Comparison of ENCODE assay signal across 1 cellular context in genomic region chr11:62678770-62679696, GRCh38.
TF ChIP-seq lines count a peak whose summit lies in the region.

UBXN1 (minus strand) TSS chr11:62679073; CDS start chr11:62678923, 150 bp downstream.

TF ChIP-seq in HepG2, 621 proteins besides CTCF, POLR2A, EP300 and RAD21 (continued from another document and continues in another):
- TF ChIP-seq, protein P1, sequence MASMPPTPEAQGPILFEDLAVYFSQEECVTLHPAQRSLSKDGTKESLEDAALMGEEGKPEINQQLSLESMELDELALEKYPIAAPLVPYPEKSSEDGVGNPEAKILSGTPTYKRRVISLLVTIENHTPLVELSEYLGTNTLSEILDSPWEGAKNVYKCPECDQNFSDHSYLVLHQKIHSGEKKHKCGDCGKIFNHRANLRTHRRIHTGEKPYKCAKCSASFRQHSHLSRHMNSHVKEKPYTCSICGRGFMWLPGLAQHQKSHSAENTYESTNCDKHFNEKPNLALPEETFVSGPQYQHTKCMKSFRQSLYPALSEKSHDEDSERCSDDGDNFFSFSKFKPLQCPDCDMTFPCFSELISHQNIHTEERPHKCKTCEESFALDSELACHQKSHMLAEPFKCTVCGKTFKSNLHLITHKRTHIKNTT (CRISPR knock-in tag; IDR thresholded peaks at IDR 0.05), result no peak
- TF ChIP-seq PITX1 (CRISPR knock-in tag; IDR thresholded peaks at IDR 0.05) (peak; percentile 63; the same call in 1 of the 2 replicates), ZSCAN30 (CRISPR knock-in tag; IDR thresholded peaks at IDR 0.05) (no peak), IKZF1 (IDR thresholded peaks at IDR 0.05) (no peak), MTF1 (CRISPR knock-in tag; IDR thresholded peaks at IDR 0.05) (no peak), ZBTB42 (CRISPR knock-in tag; IDR thresholded peaks at IDR 0.05) (no peak), SRF (IDR thresholded peaks at IDR 0.05; ENCODE audit: low read depth, low read length) (no peak), ZNF674 (CRISPR knock-in tag; IDR thresholded peaks at IDR 0.05; ENCODE audit: low read depth) (no peak), PHF5A (CRISPR knock-in tag; IDR thresholded peaks at IDR 0.05; ENCODE audit: low read depth, unreplicated experiment) (peak; percentile 60), PHF8 (CRISPR knock-in tag; IDR thresholded peaks at IDR 0.05) (peak; percentile 92), ZNF251 (CRISPR knock-in tag; IDR thresholded peaks at IDR 0.05) (no peak), CHD2 (IDR thresholded peaks at IDR 0.05; ENCODE audit: low read depth, low read length) (no peak), CCDC6 (CRISPR knock-in tag; IDR thresholded peaks at IDR 0.05) (peak; percentile 66; the same call in 1 of the 2 replicates), SSRP1 (CRISPR knock-in tag; IDR thresholded peaks at IDR 0.05) (no peak), THAP7 (CRISPR knock-in tag; IDR thresholded peaks at IDR 0.05) (peak; percentile 79; the same call in 1 of the 2 replicates), HCFC1 (IDR thresholded peaks at IDR 0.05; ENCODE audit: low read depth, low read length) (peak; percentile 58; the same call in 1 of the 2 replicates), ZNF841 (CRISPR knock-in tag; IDR thresholded peaks at IDR 0.05; ENCODE audit: borderline replicate concordance) (no peak), ZNF883 (CRISPR knock-in tag; IDR thresholded peaks at IDR 0.05; ENCODE audit: not compliant biosample characterization) (peak; percentile 17), RXRB (CRISPR knock-in tag; IDR thresholded peaks at IDR 0.05; ENCODE audit: borderline replicate concordance) (peak; percentile 62; the same call in 1 of the 2 replicates), HMG20A (CRISPR knock-in tag; IDR thresholded peaks at IDR 0.05; ENCODE audit: borderline replicate concordance) (no peak), ZFX (CRISPR knock-in tag; IDR thresholded peaks at IDR 0.05; ENCODE audit: low read depth) (peak; percentile 65), RXRA (CRISPR knock-in tag; IDR thresholded peaks at IDR 0.05) (peak; percentile 49; the same call in 1 of the 2 replicates), CBX2 (IDR thresholded peaks at IDR 0.05; ENCODE audit: low read depth, low read length) (no peak), CBX2 (CRISPR knock-in tag; IDR thresholded peaks at IDR 0.05; ENCODE audit: low read depth) (no peak), UBTF (CRISPR knock-in tag; IDR thresholded peaks at IDR 0.05) (peak; percentile 74), SMC3 (IDR thresholded peaks at IDR 0.05; ENCODE audit: low read length) (no peak), GLMP (CRISPR knock-in tag; IDR thresholded peaks at IDR 0.05; ENCODE audit: borderline replicate concordance) (no peak), ZMAT3 (CRISPR knock-in tag; conservative IDR thresholded peaks at IDR 0.05) (no peak; the same call in 1 of the 2 replicates), ZNF143 (CRISPR knock-in tag; IDR thresholded peaks at IDR 0.05) (peak; percentile 12; the same call in 1 of the 2 replicates), ZNF724P (CRISPR knock-in tag; IDR thresholded peaks at IDR 0.05; ENCODE audit: borderline replicate concordance) (no peak; the same call in 1 of the 2 replicates), ZNF558 (CRISPR knock-in tag; IDR thresholded peaks at IDR 0.05; ENCODE audit: borderline replicate concordance) (peak; percentile 64; the same call in 1 of the 2 replicates), NR3C1 (CRISPR knock-in tag; IDR thresholded peaks at IDR 0.05) (no peak), LCORL (IDR thresholded peaks at IDR 0.05) (no peak), LCORL (CRISPR knock-in tag; IDR thresholded peaks at IDR 0.05) (peak; percentile 76), NCOA2 (CRISPR knock-in tag; IDR thresholded peaks at IDR 0.05) (peak; percentile 52), IRF9 (CRISPR knock-in tag; IDR thresholded peaks at IDR 0.05; ENCODE audit: borderline replicate concordance) (no peak), ZNF761 (CRISPR knock-in tag; conservative IDR thresholded peaks at IDR 0.05) (0 out of 2 replicates have a peak, but pooled peaks have one; percentile 11), MTA1 (CRISPR knock-in tag; IDR thresholded peaks at IDR 0.05; ENCODE audit: borderline replicate concordance) (no peak), ZNF484 (CRISPR knock-in tag; IDR thresholded peaks at IDR 0.05; ENCODE audit: borderline replicate concordance, low read depth) (no peak), MXD4 (CRISPR knock-in tag; IDR thresholded peaks at IDR 0.05) (peak; percentile 42; the same call in 1 of the 2 replicates), ATF6 (CRISPR knock-in tag; conservative IDR thresholded peaks at IDR 0.05) (no peak), MLLT10 (CRISPR knock-in tag; IDR thresholded peaks at IDR 0.05) (no peak), ZNF33B (CRISPR knock-in tag; IDR thresholded peaks at IDR 0.05) (no peak), MIER3 (CRISPR knock-in tag; IDR thresholded peaks at IDR 0.05; ENCODE audit: borderline replicate concordance) (peak; percentile 51; the same call in 1 of the 2 replicates), TARDBP (CRISPR knock-in tag; IDR thresholded peaks at IDR 0.05) (peak; percentile 86), RARG (CRISPR knock-in tag; IDR thresholded peaks at IDR 0.05; ENCODE audit: low read depth) (no peak), SOX6 (IDR thresholded peaks at IDR 0.05) (no peak), SOX6 (CRISPR knock-in tag; IDR thresholded peaks at IDR 0.05) (peak; percentile 59; the same call in 1 of the 2 replicates)
- TF ChIP-seq, protein P2, sequence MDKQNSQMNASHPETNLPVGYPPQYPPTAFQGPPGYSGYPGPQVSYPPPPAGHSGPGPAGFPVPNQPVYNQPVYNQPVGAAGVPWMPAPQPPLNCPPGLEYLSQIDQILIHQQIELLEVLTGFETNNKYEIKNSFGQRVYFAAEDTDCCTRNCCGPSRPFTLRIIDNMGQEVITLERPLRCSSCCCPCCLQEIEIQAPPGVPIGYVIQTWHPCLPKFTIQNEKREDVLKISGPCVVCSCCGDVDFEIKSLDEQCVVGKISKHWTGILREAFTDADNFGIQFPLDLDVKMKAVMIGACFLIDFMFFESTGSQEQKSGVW (CRISPR knock-in tag; IDR thresholded peaks at IDR 0.05; ENCODE audit: borderline replicate concordance), result no peak
- TF ChIP-seq, protein P3, sequence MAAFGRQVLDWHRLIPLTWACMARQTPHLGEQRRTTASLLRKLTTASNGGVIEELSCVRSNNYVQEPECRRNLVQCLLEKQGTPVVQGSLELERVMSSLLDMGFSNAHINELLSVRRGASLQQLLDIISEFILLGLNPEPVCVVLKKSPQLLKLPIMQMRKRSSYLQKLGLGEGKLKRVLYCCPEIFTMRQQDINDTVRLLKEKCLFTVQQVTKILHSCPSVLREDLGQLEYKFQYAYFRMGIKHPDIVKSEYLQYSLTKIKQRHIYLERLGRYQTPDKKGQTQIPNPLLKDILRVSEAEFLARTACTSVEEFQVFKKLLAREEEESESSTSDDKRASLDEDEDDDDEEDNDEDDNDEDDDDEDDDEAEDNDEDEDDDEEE (CRISPR knock-in tag; IDR thresholded peaks at IDR 0.05), result 0 out of 2 replicates have a peak, but pooled peaks have one; percentile 51
- TF ChIP-seq, protein P4, sequence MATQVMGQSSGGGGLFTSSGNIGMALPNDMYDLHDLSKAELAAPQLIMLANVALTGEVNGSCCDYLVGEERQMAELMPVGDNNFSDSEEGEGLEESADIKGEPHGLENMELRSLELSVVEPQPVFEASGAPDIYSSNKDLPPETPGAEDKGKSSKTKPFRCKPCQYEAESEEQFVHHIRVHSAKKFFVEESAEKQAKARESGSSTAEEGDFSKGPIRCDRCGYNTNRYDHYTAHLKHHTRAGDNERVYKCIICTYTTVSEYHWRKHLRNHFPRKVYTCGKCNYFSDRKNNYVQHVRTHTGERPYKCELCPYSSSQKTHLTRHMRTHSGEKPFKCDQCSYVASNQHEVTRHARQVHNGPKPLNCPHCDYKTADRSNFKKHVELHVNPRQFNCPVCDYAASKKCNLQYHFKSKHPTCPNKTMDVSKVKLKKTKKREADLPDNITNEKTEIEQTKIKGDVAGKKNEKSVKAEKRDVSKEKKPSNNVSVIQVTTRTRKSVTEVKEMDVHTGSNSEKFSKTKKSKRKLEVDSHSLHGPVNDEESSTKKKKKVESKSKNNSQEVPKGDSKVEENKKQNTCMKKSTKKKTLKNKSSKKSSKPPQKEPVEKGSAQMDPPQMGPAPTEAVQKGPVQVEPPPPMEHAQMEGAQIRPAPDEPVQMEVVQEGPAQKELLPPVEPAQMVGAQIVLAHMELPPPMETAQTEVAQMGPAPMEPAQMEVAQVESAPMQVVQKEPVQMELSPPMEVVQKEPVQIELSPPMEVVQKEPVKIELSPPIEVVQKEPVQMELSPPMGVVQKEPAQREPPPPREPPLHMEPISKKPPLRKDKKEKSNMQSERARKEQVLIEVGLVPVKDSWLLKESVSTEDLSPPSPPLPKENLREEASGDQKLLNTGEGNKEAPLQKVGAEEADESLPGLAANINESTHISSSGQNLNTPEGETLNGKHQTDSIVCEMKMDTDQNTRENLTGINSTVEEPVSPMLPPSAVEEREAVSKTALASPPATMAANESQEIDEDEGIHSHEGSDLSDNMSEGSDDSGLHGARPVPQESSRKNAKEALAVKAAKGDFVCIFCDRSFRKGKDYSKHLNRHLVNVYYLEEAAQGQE (IDR thresholded peaks at IDR 0.05; ENCODE audit: borderline replicate concordance in 1 of 2, low read depth in 1 of 2, low read length in 2 of 2), result peak in 1 of 2 experiments; percentile 51; a peak in 1 of 4 replicates
- TF ChIP-seq, protein P5, sequence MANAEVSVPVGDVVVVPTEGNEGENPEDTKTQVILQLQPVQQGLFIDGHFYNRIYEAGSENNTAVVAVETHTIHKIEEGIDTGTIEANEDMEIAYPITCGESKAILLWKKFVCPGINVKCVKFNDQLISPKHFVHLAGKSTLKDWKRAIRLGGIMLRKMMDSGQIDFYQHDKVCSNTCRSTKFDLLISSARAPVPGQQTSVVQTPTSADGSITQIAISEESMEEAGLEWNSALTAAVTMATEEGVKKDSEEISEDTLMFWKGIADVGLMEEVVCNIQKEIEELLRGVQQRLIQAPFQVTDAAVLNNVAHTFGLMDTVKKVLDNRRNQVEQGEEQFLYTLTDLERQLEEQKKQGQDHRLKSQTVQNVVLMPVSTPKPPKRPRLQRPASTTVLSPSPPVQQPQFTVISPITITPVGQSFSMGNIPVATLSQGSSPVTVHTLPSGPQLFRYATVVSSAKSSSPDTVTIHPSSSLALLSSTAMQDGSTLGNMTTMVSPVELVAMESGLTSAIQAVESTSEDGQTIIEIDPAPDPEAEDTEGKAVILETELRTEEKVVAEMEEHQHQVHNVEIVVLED (CRISPR knock-in tag; IDR thresholded peaks at IDR 0.05; ENCODE audit: borderline replicate concordance), result peak; percentile 75; the same call in 1 of the 2 replicates
- TF ChIP-seq, protein P6, sequence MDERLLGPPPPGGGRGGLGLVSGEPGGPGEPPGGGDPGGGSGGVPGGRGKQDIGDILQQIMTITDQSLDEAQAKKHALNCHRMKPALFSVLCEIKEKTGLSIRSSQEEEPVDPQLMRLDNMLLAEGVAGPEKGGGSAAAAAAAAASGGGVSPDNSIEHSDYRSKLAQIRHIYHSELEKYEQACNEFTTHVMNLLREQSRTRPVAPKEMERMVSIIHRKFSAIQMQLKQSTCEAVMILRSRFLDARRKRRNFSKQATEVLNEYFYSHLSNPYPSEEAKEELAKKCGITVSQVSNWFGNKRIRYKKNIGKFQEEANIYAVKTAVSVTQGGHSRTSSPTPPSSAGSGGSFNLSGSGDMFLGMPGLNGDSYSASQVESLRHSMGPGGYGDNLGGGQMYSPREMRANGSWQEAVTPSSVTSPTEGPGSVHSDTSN (CRISPR knock-in tag; IDR thresholded peaks at IDR 0.05), result no peak
